ENCODE assay signal across 11 cellular contexts in the genomic region with DNA sequence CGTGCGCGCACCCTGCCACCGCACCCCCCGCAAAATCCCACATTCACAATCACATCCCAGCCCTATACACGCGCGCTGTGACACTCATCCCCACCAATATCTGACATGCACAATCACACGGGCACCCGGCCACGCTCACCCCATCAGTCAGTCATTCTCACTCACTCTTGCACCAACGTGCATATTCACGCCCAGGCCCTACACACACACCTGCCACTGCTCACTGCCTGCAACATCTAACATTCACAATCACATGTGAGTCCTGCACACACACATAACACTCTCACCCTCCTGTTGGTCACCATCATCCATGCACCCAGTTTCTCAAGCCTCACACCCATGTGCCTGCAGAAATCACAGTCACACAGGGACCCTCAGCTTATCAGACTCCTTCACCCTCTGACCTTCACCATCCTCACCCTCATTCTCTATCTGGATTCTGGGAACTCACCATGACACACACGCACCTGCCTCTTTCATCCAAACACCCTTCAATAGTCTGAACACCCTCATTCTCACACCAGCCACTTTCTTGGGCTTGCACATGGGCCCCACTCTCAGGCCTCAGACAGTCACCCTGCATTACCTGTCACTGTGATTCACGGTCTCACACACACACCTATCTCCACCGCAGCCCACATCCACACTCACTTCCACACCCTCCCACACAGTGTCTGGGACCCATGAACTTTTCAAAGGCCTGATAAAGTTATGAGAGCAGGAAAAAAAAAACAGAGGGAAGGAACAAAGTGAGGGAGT. TPM values are rescaled to one million over a fixed set of nuclear protein-coding genes. Genes with fewer than 3 reads are reported as not detected.
DNase-seq lines count a peak whose midpoint lies in the region; ATAC-seq and TF ChIP-seq lines count a peak whose summit lies in the region.
"Had no signal": no experiment of that assay in that cellular context is flagged by ENCODE, and none has a peak within 500 bp of the region (broad histone marks: within the 10 kb centered on the region; RNA-seq: fewer than 3 reads in every experiment).

No MANE protein-coding gene starts in this region.

- no peak for ATAC-seq in activated naive CD8-positive, alpha-beta T cell treated with anti-CD3 and anti-CD28 coated beads, Interleukin-2, amount 10 ng/mL, durations not matched to agents 7 days and 5 days (ENCODE audit: low read depth)
- no peak for ATAC-seq in aorta (ENCODE audit: low FRiP score)

- CTCF ChIA-PET in RWPE1 (lab: Yijun Ruan, JAX): no interaction called here

- H3K36me3 ChIP-seq in aorta (ENCODE audit: control insufficient read depth in 1 of 2, insufficient read depth in 2 of 2, low read length in 1 of 2): no peaks in the 10 kb centered on the region

- H3K4me1 Mint-ChIP-seq in activated naive CD8-positive, alpha-beta T cell treated with anti-CD3 and anti-CD28 coated beads, Interleukin-2, amount 10 ng/mL, durations not matched to agents 7 days and 5 days: peaks cover 3% of the 10 kb centered on the region

- H3K27ac Mint-ChIP-seq in activated naive CD8-positive, alpha-beta T cell treated with anti-CD3 and anti-CD28 coated beads, Interleukin-2, amount 10 ng/mL, durations not matched to agents 7 days and 5 days: peak overlapping the region; percentile 51

- 23 to 27% methylated on average over 13 to 16 of the region's 16 CpGs for WGBS in aorta, 2 donors

- peak overlapping the region; percentile 72 for H3K4me3 Mint-ChIP-seq in activated naive CD8-positive, alpha-beta T cell treated with anti-CD3 and anti-CD28 coated beads, Interleukin-2, amount 10 ng/mL, durations not matched to agents 7 days and 5 days

- no peaks in the 10 kb centered on the region for H3K27me3 ChIP-seq in aorta (ENCODE audit: control insufficient read depth in 1 of 2, insufficient read depth in 2 of 2, low read length in 1 of 2)

- TF ChIP-seq CTCF in RWPE1 (conservative IDR thresholded peaks at IDR 0.05; ENCODE audit: low read depth): no peak

- peaks cover 2% of the 10 kb centered on the region for H3K36me3 Mint-ChIP-seq in activated naive CD8-positive, alpha-beta T cell treated with anti-CD3 and anti-CD28 coated beads, Interleukin-2, amount 10 ng/mL, durations not matched to agents 7 days and 5 days

- POLR2A ChIA-PET in activated naive CD8-positive, alpha-beta T cell treated with anti-CD3 and anti-CD28 coated beads, Interleukin-2, amount 10 ng/mL, durations not matched to agents 7 days and 5 days (lab: Charles Lee): no interaction called here
- POLR2A ChIA-PET in RWPE1 (lab: Yijun Ruan, JAX; ENCODE audit: low non-redundant PET): no interaction called here

- intact Hi-C loops in aorta (cut with DNase I): loop anchor here in 1 of 2 donors (10.0 kb wide), 3 partner anchors 64 to 216 kb away; no protein-coding TSS in a partner anchor

- peak overlapping the region; percentile 57 to 84 for H3K4me3 ChIP-seq in aorta (ENCODE audit: low read length in 2 of 2)

- H3K27ac ChIP-seq in aorta (ENCODE audit: low read depth in 1 of 2, low read length in 2 of 2): no peak overlapping the region
- no peak overlapping the region for H3K27ac ChIP-seq in RWPE1

- no peaks in the 10 kb centered on the region for H3K4me1 ChIP-seq in aorta (ENCODE audit: control insufficient read depth in 1 of 2, insufficient read depth in 2 of 2, low read length in 2 of 2)

- peak; percentile 3 for DNase-seq in stimulated activated CD4-positive, alpha-beta T cell treated with anti-CD3 and anti-CD28 coated beads, Interleukin-4, amount 100 ng/mL, for 24 hours
- DNase-seq in stimulated activated CD4-positive, alpha-beta T cell treated with anti-CD3 and anti-CD28 coated beads, Interleukin-4, amount 100 ng/mL, for 4 hours: no peak
- no peak for DNase-seq in activated naive CD8-positive, alpha-beta T cell treated with anti-CD3 and anti-CD28 coated beads, Interleukin-2, amount 10 ng/mL, durations not matched to agents 7 days and 5 days
- DNase-seq in lung microvascular endothelial cell (ENCODE audit: low read depth in 2 of 2) (peak; percentile 10 to 37), aorta (peak in 1 of 2 donors; percentile 70), NCI-H2196 (lab: John Stamatoyannopoulos, UW; ENCODE audit: unreplicated experiment) (no peak), RWPE1 (ENCODE audit: low spot score) (no peak), SK-N-DZ (ENCODE audit: low spot score) (no peak)
- DNase-seq: GF-D8, NCI-H1436 treated with DMSO at 0.1 percent for 48 hours had no signal

- H3K9me3 Mint-ChIP-seq in activated naive CD8-positive, alpha-beta T cell treated with anti-CD3 and anti-CD28 coated beads, Interleukin-2, amount 10 ng/mL, durations not matched to agents 7 days and 5 days: no peaks in the 10 kb centered on the region

- H3K9me3 ChIP-seq in aorta (ENCODE audit: control insufficient read depth, low read length): no peaks in the 10 kb centered on the region

- peaks cover 53% of the 10 kb centered on the region for H3K27me3 Mint-ChIP-seq in activated naive CD8-positive, alpha-beta T cell treated with anti-CD3 and anti-CD28 coated beads, Interleukin-2, amount 10 ng/mL, durations not matched to agents 7 days and 5 days

RNA-seq across cellular contexts. Expression of gene ATP9A, which starts 0.7 kb away (rescaled TPM):
- total RNA-seq in activated naive CD8-positive, alpha-beta T cell treated with anti-CD3 and anti-CD28 coated beads, Interleukin-2, amount 10 ng/mL, durations not matched to agents 7 days and 5 days: 1 to 10 TPM; 1.1 to 1.3 TPM
- total RNA-seq in lung microvascular endothelial cell (52.1 and 55.6 TPM in 2 replicates), aorta (10 to 100 TPM; 49.0 to 59.8 TPM)
- 10 to 100 TPM; 10.6 to 17.4 TPM for polyA plus RNA-seq in aorta
- 3.8 and 4.9 TPM in 2 replicates for polyA plus RNA-seq in SK-N-DZ (2014; cell fraction: cytosol; rRNA removed)
- polyA plus RNA-seq in SK-N-DZ (2014; cell fraction: nucleus; rRNA removed): 2.3 and 4.2 TPM in 2 replicates

RNA-seq across cellular contexts. Expression of gene SALL4, which starts 33.4 kb away (rescaled TPM):
- under 1 TPM; 0.08 to 0.11 TPM for total RNA-seq in activated naive CD8-positive, alpha-beta T cell treated with anti-CD3 and anti-CD28 coated beads, Interleukin-2, amount 10 ng/mL, durations not matched to agents 7 days and 5 days
- 0.20 and 0.22 TPM in 2 replicates for total RNA-seq in lung microvascular endothelial cell
- under 1 TPM; 0.12 to 0.19 TPM for total RNA-seq in aorta
- polyA plus RNA-seq in aorta: under 1 TPM in 1 of 2 donors, not detected in 1; 0.18 TPM
- polyA plus RNA-seq in SK-N-DZ (2014; cell fraction: cytosol; rRNA removed): 2.9 and 3.3 TPM in 2 replicates
- polyA plus RNA-seq in SK-N-DZ (2014; cell fraction: nucleus; rRNA removed): 3.5 and 8.2 TPM in 2 replicates
- total RNA-seq: H4 had no signal

Comparison
In these comparisons a context has a peak if more than half of its experiments do, and no peak if none do; other contexts are left out.
1. DNase-seq: peak in stimulated activated CD4-positive, alpha-beta T cell treated with anti-CD3 and anti-CD28 coated beads, Interleukin-4, amount 100 ng/mL, for 24 hours (single experiment) and lung microvascular endothelial cell (2 of 2); none in stimulated activated CD4-positive, alpha-beta T cell treated with anti-CD3 and anti-CD28 coated beads, Interleukin-4, amount 100 ng/mL, for 4 hours (0 of 2), activated naive CD8-positive, alpha-beta T cell treated with anti-CD3 and anti-CD28 coated beads, Interleukin-2, amount 10 ng/mL, durations not matched to agents 7 days and 5 days (single experiment), NCI-H2196 (single experiment), RWPE1 (single experiment) and SK-N-DZ (single experiment).
2. RNA of gene ATP9A, which starts 0.7 kb away (total RNA-seq): 49.0 to 59.8 TPM in aorta and 52.1 to 55.6 TPM in lung microvascular endothelial cell; 1.1 to 1.3 TPM in activated naive CD8-positive, alpha-beta T cell treated with anti-CD3 and anti-CD28 coated beads, Interleukin-2, amount 10 ng/mL, durations not matched to agents 7 days and 5 days; every median in the first group is over 10 times any median in the second.